In genomic region chr6:43904311-43905123, GRCh38 we compare ENCODE assay signal across 1 cellular context.
TF ChIP-seq lines count a peak whose summit lies in the region.

No MANE protein-coding gene starts in this region.

TF ChIP-seq in K562, 482 proteins besides CTCF, POLR2A, EP300 and RAD21 (continued from another document and continues in another):
- TF ChIP-seq ZNF77 (CRISPR knock-in tag; IDR thresholded peaks at IDR 0.05) (no peak), RBM39 (optimal IDR thresholded peaks at IDR 0.05; ENCODE audit: low read depth, low read length) (no peak), RBFOX2 (IDR thresholded peaks at IDR 0.05; ENCODE audit: low read depth, low read length) (no peak), THRB (CRISPR knock-in tag; conservative IDR thresholded peaks at IDR 0.05) (peak; percentile 94), MAFF (IDR thresholded peaks at IDR 0.05; ENCODE audit: low read length) (no peak), NBN (IDR thresholded peaks at IDR 0.05; ENCODE audit: low read depth) (peak; percentile 71; the same call in 1 of the 2 replicates), FOXO4 (CRISPR knock-in tag; IDR thresholded peaks at IDR 0.05) (no peak), BCLAF1 (IDR thresholded peaks at IDR 0.05; ENCODE audit: borderline replicate concordance in 1 of 2, control insufficient read depth in 1 of 2, low read depth in 2 of 2, low read length in 1 of 2) (no peak), ZNF253 (CRISPR knock-in tag; conservative IDR thresholded peaks at IDR 0.05) (no peak), TCF7 (IDR thresholded peaks at IDR 0.05; ENCODE audit: borderline replicate concordance) (no peak), JUNB (CRISPR knock-in tag; conservative IDR thresholded peaks at IDR 0.05) (no peak), ARID3B (CRISPR knock-in tag; IDR thresholded peaks at IDR 0.05; ENCODE audit: borderline replicate concordance) (no peak), SAFB2 (IDR thresholded peaks at IDR 0.05; ENCODE audit: borderline replicate concordance, low read depth, low read length, severe bottlenecking) (no peak), NR2C1 (IDR thresholded peaks at IDR 0.05) (no peak), NR2C1 (tag; IDR thresholded peaks at IDR 0.05) (no peak), SMARCC2 (IDR thresholded peaks at IDR 0.05; ENCODE audit: low read depth) (no peak; the same call in 1 of the 2 replicates), SAFB (IDR thresholded peaks at IDR 0.05; ENCODE audit: borderline replicate concordance, low read depth, low read length) (no peak), E4F1 (CRISPR knock-in tag; IDR thresholded peaks at IDR 0.05; ENCODE audit: borderline replicate concordance) (no peak), FOXA1 (IDR thresholded peaks at IDR 0.05; ENCODE audit: borderline replicate concordance) (no peak), ZNF512 (tag; IDR thresholded peaks at IDR 0.05) (peak; percentile 100), DNMT1 (IDR thresholded peaks at IDR 0.05) (no peak), NFRKB (IDR thresholded peaks at IDR 0.05; ENCODE audit: low read depth) (peak; percentile 91), RFX1 (IDR thresholded peaks at IDR 0.05) (no peak), NCOR1 (IDR thresholded peaks at IDR 0.05) (no peak; the same call in 1 of the 2 replicates), PTRF (tag; IDR thresholded peaks at IDR 0.05) (0 out of 2 replicates have a peak, but pooled peaks have one; percentile 29), PHB2 (IDR thresholded peaks at IDR 0.05; ENCODE audit: low read depth) (peak; percentile 60; the same call in 1 of the 2 replicates), CC2D1A (IDR thresholded peaks at IDR 0.05) (peak; percentile 56; the same call in 1 of the 2 replicates), ZNF79 (CRISPR knock-in tag; IDR thresholded peaks at IDR 0.05; ENCODE audit: low read depth) (no peak), COPS2 (conservative IDR thresholded peaks at IDR 0.05) (no peak), HNRNPL (IDR thresholded peaks at IDR 0.05; ENCODE audit: low read depth, low read length) (no peak), PTBP1 (IDR thresholded peaks at IDR 0.05; ENCODE audit: low read depth, low read length) (no peak), CREBBP (IDR thresholded peaks at IDR 0.05; ENCODE audit: low read depth, low read length) (no peak), SIRT6 (IDR thresholded peaks at IDR 0.05; ENCODE audit: low read depth, low read length) (no peak), ZNF133 (CRISPR knock-in tag; IDR thresholded peaks at IDR 0.05) (no peak), PRPF4 (IDR thresholded peaks at IDR 0.05; ENCODE audit: insufficient read depth, low read depth, low read length, poor library complexity, severe bottlenecking) (no peak), FUS (optimal IDR thresholded peaks at IDR 0.05; ENCODE audit: low read depth, low read length) (no peak), CEBPB (tag; IDR thresholded peaks at IDR 0.05) (no peak), PATZ1 (CRISPR knock-in tag; IDR thresholded peaks at IDR 0.05; ENCODE audit: borderline replicate concordance) (no peak), SMARCB1 (IDR thresholded peaks at IDR 0.05; ENCODE audit: insufficient read length, low read depth) (no peak), BRF1 (IDR thresholded peaks at IDR 0.05; ENCODE audit: borderline replicate concordance, extremely low read depth, insufficient read length) (no peak), KDM5B (IDR thresholded peaks at IDR 0.05; ENCODE audit: insufficient replicate concordance, low read depth, low read length) (no peak), SIN3A (IDR thresholded peaks at IDR 0.05; ENCODE audit: borderline replicate concordance in 2 of 2, control insufficient read depth in 1 of 2, low read depth in 2 of 2, low read length in 2 of 2) (no peak), L3MBTL2 (IDR thresholded peaks at IDR 0.05) (no peak), ZBTB34 (CRISPR knock-in tag; IDR thresholded peaks at IDR 0.05) (no peak), ZNF668 (CRISPR knock-in tag; IDR thresholded peaks at IDR 0.05) (no peak), IRF1 (CRISPR knock-in tag; IDR thresholded peaks at IDR 0.05; ENCODE audit: borderline replicate concordance) (no peak), ZNF282 (CRISPR knock-in tag; IDR thresholded peaks at IDR 0.05) (no peak), ZNF830 (CRISPR knock-in tag; IDR thresholded peaks at IDR 0.05) (no peak), CSDE1 (IDR thresholded peaks at IDR 0.05) (no peak), CAMTA2 (CRISPR knock-in tag; conservative IDR thresholded peaks at IDR 0.05) (no peak), ZNF146 (CRISPR knock-in tag; IDR thresholded peaks at IDR 0.05; ENCODE audit: unreplicated experiment) (no peak), ZNF347 (CRISPR knock-in tag; IDR thresholded peaks at IDR 0.05; ENCODE audit: low read depth) (no peak), HMGXB4 (CRISPR knock-in tag; IDR thresholded peaks at IDR 0.05) (no peak)
